Comparison of ENCODE assay signal across 9 cellular contexts in the genomic region with DNA sequence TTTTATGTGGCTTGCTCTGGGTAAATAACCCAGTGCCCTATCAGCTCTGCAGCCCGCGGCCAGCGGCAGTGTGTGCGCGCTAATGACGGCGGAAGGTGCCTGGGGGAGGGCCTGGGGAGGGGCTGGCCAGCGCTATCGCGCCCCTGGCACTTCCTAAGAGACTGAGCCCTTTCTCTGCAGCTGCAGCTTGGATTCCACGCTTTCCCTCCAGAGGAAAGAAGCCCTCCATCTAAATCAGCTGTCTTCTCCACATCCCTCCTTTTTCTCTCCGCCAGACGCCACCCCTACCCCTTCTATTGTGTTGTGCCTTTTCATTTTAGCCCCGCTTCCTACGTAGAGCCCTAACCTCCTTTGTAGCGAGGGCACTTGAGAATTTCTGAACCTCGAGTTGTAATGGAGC.
DNase-seq lines count a peak whose midpoint lies in the region; ATAC-seq and TF ChIP-seq lines count a peak whose summit lies in the region.
"Had no signal": no experiment of that assay in that cellular context is flagged by ENCODE, and none has a peak within 500 bp of the region (broad histone marks: within the 10 kb centered on the region; RNA-seq: fewer than 3 reads in every experiment).

No MANE protein-coding gene starts in this region.

- H3K27me3 Mint-ChIP-seq in activated T-cell treated with anti-CD3 and anti-CD28 coated beads, Interleukin-2, amount 50 U/mL, for 24 hours, result peaks cover 50% of the 10 kb centered on the region

- H3K9me3 Mint-ChIP-seq in activated T-cell treated with anti-CD3 and anti-CD28 coated beads, Interleukin-2, amount 50 U/mL, for 24 hours, result no peaks in the 10 kb centered on the region

- H3K27me3 ChIP-seq in rectal smooth muscle tissue (ENCODE audit: control insufficient read depth, insufficient read depth, low read length), result no peaks in the 10 kb centered on the region

- no peak for ATAC-seq in HG02678 (IDR thresholded peaks at IDR 0.05; ENCODE audit: unreplicated experiment)
- no peak for ATAC-seq in HG03469 (IDR thresholded peaks at IDR 0.05; ENCODE audit: unreplicated experiment)
- ATAC-seq in HG03196 (IDR thresholded peaks at IDR 0.05; ENCODE audit: unreplicated experiment), result no peak

- no peak overlapping the region for H3K27ac ChIP-seq in rectal smooth muscle tissue (ENCODE audit: low read depth, low read length)

- no peaks in the 10 kb centered on the region for H3K36me3 Mint-ChIP-seq in activated T-cell treated with anti-CD3 and anti-CD28 coated beads, Interleukin-2, amount 50 U/mL, for 24 hours (ENCODE audit: low read depth)
- H3K36me3 Mint-ChIP-seq: CD4-positive, CD25-positive, alpha-beta regulatory T cell had no signal

- peaks cover 4% of the 10 kb centered on the region for H3K4me1 ChIP-seq in rectal smooth muscle tissue (ENCODE audit: control insufficient read depth, insufficient read depth, low read length)

- DNase-seq in activated T-cell treated with anti-CD3 and anti-CD28 coated beads, Interleukin-2, amount 50 U/mL, for 24 hours, result no peak
- no peak for DNase-seq in activated T-cell treated with anti-CD3 and anti-CD28 coated beads, Interleukin-2, amount 50 U/mL, for 1 hour
- DNase-seq in SHP77 (lab: John Stamatoyannopoulos, UW) (peak; percentile 68 to 79), fibroblast of pulmonary artery (ENCODE audit: low read depth) (peak; percentile 0)
- DNase-seq: CD4-positive, CD25-positive, alpha-beta regulatory T cell had no signal

- TF ChIP-seq CTCF in fibroblast of pulmonary artery (IDR thresholded peaks at IDR 0.05; ENCODE audit: low read length, missing control alignments), result no peak

- H3K9ac ChIP-seq in rectal smooth muscle tissue (ENCODE audit: low read length), result no peak overlapping the region

- H3K27ac Mint-ChIP-seq in activated T-cell treated with anti-CD3 and anti-CD28 coated beads, Interleukin-2, amount 50 U/mL, for 24 hours, result no peak overlapping the region
- H3K27ac Mint-ChIP-seq: CD4-positive, CD25-positive, alpha-beta regulatory T cell had no signal

- H3K4me3 Mint-ChIP-seq in activated T-cell treated with anti-CD3 and anti-CD28 coated beads, Interleukin-2, amount 50 U/mL, for 24 hours, result peak overlapping the region; percentile 77

- peak overlapping the region; percentile 69 for H3K4me3 ChIP-seq in fibroblast of pulmonary artery (replicated peaks; ENCODE audit: low read depth, low read length)
- H3K4me3 ChIP-seq in rectal smooth muscle tissue (ENCODE audit: low read length), result peak overlapping the region; percentile 80

- no peaks in the 10 kb centered on the region for H3K36me3 ChIP-seq in rectal smooth muscle tissue (ENCODE audit: control insufficient read depth, insufficient read depth, low read length)

- peaks cover 18% of the 10 kb centered on the region for H3K4me1 Mint-ChIP-seq in activated T-cell treated with anti-CD3 and anti-CD28 coated beads, Interleukin-2, amount 50 U/mL, for 24 hours (ENCODE audit: low read depth)

Comparison
In these comparisons a context has a peak if more than half of its experiments do, and no peak if none do; other contexts are left out.
1. DNase-seq: peak in SHP77 (2 of 2) and fibroblast of pulmonary artery (single experiment); none in activated T-cell treated with anti-CD3 and anti-CD28 coated beads, Interleukin-2, amount 50 U/mL, for 24 hours (single experiment) and activated T-cell treated with anti-CD3 and anti-CD28 coated beads, Interleukin-2, amount 50 U/mL, for 1 hour (single experiment).